Comparison of ENCODE assay signal across 1 cellular context in the genomic region with DNA sequence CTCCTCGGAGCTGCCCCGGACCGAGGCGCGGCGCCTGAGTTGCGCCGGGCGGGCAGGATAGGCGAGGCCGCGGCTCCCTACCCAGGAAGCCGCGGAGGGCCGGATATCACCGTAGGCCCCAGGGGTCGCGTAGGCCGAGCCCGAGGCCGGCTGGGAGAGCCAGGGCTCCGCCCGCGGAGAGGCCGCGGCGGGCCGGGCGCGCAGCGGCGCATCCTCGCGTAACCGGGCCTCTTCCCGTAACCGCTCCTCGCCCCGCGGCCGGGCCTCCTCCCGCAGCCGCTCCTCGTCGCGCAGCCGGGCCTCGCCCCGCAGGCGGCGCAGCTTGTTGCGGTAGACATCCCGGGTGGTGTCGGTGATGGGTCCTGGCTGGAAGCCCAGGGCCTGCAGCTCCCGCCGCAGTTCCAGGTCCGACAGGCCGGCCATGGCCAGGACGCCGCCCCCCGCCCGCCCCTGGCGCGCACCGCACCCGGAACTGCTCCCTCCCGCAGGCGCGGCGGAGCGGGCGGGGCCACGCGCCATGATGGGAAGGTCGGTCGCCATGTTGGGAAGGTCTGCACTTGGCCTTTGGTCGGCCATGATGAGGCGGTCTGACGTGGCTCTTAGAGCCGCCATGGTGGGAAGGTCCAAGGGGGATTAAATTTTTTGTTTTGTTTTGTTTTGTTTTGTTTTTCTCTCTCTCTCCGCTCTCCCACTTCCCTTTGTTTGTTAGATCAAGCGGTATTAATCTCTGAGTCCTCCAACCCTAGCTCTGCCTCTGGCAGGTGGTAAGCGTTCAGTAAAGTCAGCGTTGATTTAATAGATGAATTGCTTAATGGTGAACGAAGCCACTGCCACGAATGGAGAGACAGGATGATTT.
TF ChIP-seq lines count a peak whose summit lies in the region.

A gene (minus strand): TSS at position 437 of the 856 bp plus-strand sequence. CDS start 14 bp downstream, at position 423.

TF ChIP-seq in HepG2, 621 proteins besides CTCF, POLR2A, EP300 and RAD21 (continued from another document and continues in another):
- TF ChIP-seq, protein P1, sequence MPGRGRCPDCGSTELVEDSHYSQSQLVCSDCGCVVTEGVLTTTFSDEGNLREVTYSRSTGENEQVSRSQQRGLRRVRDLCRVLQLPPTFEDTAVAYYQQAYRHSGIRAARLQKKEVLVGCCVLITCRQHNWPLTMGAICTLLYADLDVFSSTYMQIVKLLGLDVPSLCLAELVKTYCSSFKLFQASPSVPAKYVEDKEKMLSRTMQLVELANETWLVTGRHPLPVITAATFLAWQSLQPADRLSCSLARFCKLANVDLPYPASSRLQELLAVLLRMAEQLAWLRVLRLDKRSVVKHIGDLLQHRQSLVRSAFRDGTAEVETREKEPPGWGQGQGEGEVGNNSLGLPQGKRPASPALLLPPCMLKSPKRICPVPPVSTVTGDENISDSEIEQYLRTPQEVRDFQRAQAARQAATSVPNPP (CRISPR knock-in tag; IDR thresholded peaks at IDR 0.05), result peak; percentile 74; the same call in 1 of the 2 replicates
- TF ChIP-seq CHD4 (IDR thresholded peaks at IDR 0.05; ENCODE audit: borderline replicate concordance, low read length), result no peak
- TF ChIP-seq IKZF1 (IDR thresholded peaks at IDR 0.05), result no peak
- no peak; the same call in 1 of the 2 replicates for TF ChIP-seq ATF1 (CRISPR knock-in tag; IDR thresholded peaks at IDR 0.05)
- TF ChIP-seq ZFYVE20 (CRISPR knock-in tag; IDR thresholded peaks at IDR 0.05; ENCODE audit: borderline replicate concordance, low read depth), result 0 out of 2 replicates have a peak, but pooled peaks have one; percentile 71
- peak; percentile 95 for TF ChIP-seq ZNF614 (CRISPR knock-in tag; IDR thresholded peaks at IDR 0.05; ENCODE audit: borderline replicate concordance)
- TF ChIP-seq MBNL3 (CRISPR knock-in tag; conservative IDR thresholded peaks at IDR 0.05), result no peak; the same call in 1 of the 2 replicates
- TF ChIP-seq, protein P2, sequence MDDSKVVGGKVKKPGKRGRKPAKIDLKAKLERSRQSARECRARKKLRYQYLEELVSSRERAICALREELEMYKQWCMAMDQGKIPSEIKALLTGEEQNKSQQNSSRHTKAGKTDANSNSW (CRISPR knock-in tag; IDR thresholded peaks at IDR 0.05; ENCODE audit: borderline replicate concordance), result peak; percentile 75; the same call in 1 of the 2 replicates
- TF ChIP-seq, protein P3, sequence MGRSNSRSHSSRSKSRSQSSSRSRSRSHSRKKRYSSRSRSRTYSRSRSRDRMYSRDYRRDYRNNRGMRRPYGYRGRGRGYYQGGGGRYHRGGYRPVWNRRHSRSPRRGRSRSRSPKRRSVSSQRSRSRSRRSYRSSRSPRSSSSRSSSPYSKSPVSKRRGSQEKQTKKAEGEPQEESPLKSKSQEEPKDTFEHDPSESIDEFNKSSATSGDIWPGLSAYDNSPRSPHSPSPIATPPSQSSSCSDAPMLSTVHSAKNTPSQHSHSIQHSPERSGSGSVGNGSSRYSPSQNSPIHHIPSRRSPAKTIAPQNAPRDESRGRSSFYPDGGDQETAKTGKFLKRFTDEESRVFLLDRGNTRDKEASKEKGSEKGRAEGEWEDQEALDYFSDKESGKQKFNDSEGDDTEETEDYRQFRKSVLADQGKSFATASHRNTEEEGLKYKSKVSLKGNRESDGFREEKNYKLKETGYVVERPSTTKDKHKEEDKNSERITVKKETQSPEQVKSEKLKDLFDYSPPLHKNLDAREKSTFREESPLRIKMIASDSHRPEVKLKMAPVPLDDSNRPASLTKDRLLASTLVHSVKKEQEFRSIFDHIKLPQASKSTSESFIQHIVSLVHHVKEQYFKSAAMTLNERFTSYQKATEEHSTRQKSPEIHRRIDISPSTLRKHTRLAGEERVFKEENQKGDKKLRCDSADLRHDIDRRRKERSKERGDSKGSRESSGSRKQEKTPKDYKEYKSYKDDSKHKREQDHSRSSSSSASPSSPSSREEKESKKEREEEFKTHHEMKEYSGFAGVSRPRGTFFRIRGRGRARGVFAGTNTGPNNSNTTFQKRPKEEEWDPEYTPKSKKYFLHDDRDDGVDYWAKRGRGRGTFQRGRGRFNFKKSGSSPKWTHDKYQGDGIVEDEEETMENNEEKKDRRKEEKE (IDR thresholded peaks at IDR 0.05), result no peak
- TF ChIP-seq, protein P4, sequence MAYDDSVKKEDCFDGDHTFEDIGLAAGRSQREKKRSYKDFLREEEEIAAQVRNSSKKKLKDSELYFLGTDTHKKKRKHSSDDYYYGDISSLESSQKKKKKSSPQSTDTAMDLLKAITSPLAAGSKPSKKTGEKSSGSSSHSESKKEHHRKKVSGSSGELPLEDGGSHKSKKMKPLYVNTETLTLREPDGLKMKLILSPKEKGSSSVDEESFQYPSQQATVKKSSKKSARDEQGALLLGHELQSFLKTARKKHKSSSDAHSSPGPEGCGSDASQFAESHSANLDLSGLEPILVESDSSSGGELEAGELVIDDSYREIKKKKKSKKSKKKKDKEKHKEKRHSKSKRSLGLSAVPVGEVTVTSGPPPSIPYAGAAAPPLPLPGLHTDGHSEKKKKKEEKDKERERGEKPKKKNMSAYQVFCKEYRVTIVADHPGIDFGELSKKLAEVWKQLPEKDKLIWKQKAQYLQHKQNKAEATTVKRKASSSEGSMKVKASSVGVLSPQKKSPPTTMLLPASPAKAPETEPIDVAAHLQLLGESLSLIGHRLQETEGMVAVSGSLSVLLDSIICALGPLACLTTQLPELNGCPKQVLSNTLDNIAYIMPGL (CRISPR knock-in tag; IDR thresholded peaks at IDR 0.05; ENCODE audit: borderline replicate concordance in 1 of 2, low read depth in 1 of 2), result peak; percentile 86 to 91; a peak in 3 of 4 replicates
- TF ChIP-seq, protein P5, sequence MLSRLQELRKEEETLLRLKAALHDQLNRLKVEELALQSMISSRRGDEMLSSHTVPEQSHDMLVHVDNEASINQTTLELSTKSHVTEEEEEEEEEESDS (CRISPR knock-in tag; IDR thresholded peaks at IDR 0.05; ENCODE audit: borderline replicate concordance), result peak; percentile 82; the same call in 1 of the 2 replicates
- TF ChIP-seq RBFOX2 (IDR thresholded peaks at IDR 0.05; ENCODE audit: low read depth, low read length), result peak; percentile 91
- TF ChIP-seq KDM2A (CRISPR knock-in tag; IDR thresholded peaks at IDR 0.05; ENCODE audit: borderline replicate concordance, low read depth), result peak; percentile 96
- peak; percentile 70 for TF ChIP-seq FOSL2 (CRISPR knock-in tag; IDR thresholded peaks at IDR 0.05)
- TF ChIP-seq, protein P6, sequence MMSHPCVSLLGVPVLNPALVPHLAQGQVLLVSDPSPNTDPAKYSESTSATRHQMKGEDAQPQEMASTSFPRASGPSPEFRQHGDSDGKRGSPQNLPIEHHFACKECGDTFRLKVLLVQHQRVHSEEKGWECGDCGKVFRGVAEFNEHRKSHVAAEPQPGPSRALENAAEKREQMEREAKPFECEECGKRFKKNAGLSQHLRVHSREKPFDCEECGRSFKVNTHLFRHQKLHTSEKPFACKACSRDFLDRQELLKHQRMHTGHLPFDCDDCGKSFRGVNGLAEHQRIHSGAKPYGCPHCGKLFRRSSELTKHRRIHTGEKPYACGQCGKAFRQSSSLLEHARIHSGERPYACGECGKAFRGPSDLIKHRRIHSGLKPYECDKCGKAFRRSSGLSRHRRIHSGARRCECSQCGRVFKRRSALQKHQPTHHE (CRISPR knock-in tag; IDR thresholded peaks at IDR 0.05; ENCODE audit: borderline replicate concordance), result 0 out of 2 replicates have a peak, but pooled peaks have one; percentile 50
- TF ChIP-seq GZF1 (CRISPR knock-in tag; IDR thresholded peaks at IDR 0.05), result no peak
- TF ChIP-seq NBN (conservative IDR thresholded peaks at IDR 0.05), result no peak
- TF ChIP-seq SP5 (CRISPR knock-in tag; IDR thresholded peaks at IDR 0.05; ENCODE audit: borderline replicate concordance, low read depth), result peak; percentile 83; the same call in 1 of the 2 replicates
- no peak for TF ChIP-seq ZSCAN9 (CRISPR knock-in tag; IDR thresholded peaks at IDR 0.05; ENCODE audit: borderline replicate concordance)
- no peak for TF ChIP-seq PHF21A (CRISPR knock-in tag; IDR thresholded peaks at IDR 0.05)
- TF ChIP-seq, protein P7, sequence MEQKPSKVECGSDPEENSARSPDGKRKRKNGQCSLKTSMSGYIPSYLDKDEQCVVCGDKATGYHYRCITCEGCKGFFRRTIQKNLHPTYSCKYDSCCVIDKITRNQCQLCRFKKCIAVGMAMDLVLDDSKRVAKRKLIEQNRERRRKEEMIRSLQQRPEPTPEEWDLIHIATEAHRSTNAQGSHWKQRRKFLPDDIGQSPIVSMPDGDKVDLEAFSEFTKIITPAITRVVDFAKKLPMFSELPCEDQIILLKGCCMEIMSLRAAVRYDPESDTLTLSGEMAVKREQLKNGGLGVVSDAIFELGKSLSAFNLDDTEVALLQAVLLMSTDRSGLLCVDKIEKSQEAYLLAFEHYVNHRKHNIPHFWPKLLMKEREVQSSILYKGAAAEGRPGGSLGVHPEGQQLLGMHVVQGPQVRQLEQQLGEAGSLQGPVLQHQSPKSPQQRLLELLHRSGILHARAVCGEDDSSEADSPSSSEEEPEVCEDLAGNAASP (CRISPR knock-in tag; IDR thresholded peaks at IDR 0.05; ENCODE audit: borderline replicate concordance), result peak; percentile 37
- TF ChIP-seq, protein P8, sequence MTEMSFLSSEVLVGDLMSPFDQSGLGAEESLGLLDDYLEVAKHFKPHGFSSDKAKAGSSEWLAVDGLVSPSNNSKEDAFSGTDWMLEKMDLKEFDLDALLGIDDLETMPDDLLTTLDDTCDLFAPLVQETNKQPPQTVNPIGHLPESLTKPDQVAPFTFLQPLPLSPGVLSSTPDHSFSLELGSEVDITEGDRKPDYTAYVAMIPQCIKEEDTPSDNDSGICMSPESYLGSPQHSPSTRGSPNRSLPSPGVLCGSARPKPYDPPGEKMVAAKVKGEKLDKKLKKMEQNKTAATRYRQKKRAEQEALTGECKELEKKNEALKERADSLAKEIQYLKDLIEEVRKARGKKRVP (CRISPR knock-in tag; IDR thresholded peaks at IDR 0.05), result peak; percentile 47 to 77; a peak in 2 of 4 replicates
- peak; percentile 91 for TF ChIP-seq SMAD3 (CRISPR knock-in tag; IDR thresholded peaks at IDR 0.05)
- TF ChIP-seq SRSF4 (IDR thresholded peaks at IDR 0.05; ENCODE audit: low read depth, low read length, poor library complexity, severe bottlenecking), result no peak
- TF ChIP-seq ZNF235 (CRISPR knock-in tag; IDR thresholded peaks at IDR 0.05; ENCODE audit: borderline replicate concordance), result peak; percentile 97; the same call in 1 of the 2 replicates
- TF ChIP-seq, protein P9, sequence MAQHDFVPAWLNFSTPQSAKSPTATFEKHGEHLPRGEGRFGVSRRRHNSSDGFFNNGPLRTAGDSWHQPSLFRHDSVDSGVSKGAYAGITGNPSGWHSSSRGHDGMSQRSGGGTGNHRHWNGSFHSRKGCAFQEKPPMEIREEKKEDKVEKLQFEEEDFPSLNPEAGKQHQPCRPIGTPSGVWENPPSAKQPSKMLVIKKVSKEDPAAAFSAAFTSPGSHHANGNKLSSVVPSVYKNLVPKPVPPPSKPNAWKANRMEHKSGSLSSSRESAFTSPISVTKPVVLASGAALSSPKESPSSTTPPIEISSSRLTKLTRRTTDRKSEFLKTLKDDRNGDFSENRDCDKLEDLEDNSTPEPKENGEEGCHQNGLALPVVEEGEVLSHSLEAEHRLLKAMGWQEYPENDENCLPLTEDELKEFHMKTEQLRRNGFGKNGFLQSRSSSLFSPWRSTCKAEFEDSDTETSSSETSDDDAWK (CRISPR knock-in tag; IDR thresholded peaks at IDR 0.05), result no peak
- TF ChIP-seq, protein P10, sequence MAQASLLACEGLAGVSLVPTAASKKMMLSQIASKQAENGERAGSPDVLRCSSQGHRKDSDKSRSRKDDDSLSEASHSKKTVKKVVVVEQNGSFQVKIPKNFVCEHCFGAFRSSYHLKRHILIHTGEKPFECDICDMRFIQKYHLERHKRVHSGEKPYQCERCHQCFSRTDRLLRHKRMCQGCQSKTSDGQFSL (CRISPR knock-in tag; IDR thresholded peaks at IDR 0.05), result peak; percentile 46; the same call in 1 of the 2 replicates
- TF ChIP-seq BHLHE40 (IDR thresholded peaks at IDR 0.05; ENCODE audit: low read length), result peak; percentile 38; the same call in 1 of the 2 replicates
- peak; percentile 76; the same call in 1 of the 2 replicates for TF ChIP-seq TOE1 (CRISPR knock-in tag; IDR thresholded peaks at IDR 0.05)
- no peak for TF ChIP-seq MYNN (CRISPR knock-in tag; IDR thresholded peaks at IDR 0.05; ENCODE audit: low read depth)
- TF ChIP-seq, protein P11, sequence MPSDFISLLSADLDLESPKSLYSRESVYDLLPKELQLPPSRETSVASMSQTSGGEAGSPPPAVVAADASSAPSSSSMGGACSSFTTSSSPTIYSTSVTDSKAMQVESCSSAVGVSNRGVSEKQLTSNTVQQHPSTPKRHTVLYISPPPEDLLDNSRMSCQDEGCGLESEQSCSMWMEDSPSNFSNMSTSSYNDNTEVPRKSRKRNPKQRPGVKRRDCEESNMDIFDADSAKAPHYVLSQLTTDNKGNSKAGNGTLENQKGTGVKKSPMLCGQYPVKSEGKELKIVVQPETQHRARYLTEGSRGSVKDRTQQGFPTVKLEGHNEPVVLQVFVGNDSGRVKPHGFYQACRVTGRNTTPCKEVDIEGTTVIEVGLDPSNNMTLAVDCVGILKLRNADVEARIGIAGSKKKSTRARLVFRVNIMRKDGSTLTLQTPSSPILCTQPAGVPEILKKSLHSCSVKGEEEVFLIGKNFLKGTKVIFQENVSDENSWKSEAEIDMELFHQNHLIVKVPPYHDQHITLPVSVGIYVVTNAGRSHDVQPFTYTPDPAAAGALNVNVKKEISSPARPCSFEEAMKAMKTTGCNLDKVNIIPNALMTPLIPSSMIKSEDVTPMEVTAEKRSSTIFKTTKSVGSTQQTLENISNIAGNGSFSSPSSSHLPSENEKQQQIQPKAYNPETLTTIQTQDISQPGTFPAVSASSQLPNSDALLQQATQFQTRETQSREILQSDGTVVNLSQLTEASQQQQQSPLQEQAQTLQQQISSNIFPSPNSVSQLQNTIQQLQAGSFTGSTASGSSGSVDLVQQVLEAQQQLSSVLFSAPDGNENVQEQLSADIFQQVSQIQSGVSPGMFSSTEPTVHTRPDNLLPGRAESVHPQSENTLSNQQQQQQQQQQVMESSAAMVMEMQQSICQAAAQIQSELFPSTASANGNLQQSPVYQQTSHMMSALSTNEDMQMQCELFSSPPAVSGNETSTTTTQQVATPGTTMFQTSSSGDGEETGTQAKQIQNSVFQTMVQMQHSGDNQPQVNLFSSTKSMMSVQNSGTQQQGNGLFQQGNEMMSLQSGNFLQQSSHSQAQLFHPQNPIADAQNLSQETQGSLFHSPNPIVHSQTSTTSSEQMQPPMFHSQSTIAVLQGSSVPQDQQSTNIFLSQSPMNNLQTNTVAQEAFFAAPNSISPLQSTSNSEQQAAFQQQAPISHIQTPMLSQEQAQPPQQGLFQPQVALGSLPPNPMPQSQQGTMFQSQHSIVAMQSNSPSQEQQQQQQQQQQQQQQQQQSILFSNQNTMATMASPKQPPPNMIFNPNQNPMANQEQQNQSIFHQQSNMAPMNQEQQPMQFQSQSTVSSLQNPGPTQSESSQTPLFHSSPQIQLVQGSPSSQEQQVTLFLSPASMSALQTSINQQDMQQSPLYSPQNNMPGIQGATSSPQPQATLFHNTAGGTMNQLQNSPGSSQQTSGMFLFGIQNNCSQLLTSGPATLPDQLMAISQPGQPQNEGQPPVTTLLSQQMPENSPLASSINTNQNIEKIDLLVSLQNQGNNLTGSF (CRISPR knock-in tag; IDR thresholded peaks at IDR 0.05), result peak; percentile 45
- TF ChIP-seq BORCS8-MEF2B (CRISPR knock-in tag; IDR thresholded peaks at IDR 0.05), result peak; percentile 92
- no peak for TF ChIP-seq PLRG1 (conservative IDR thresholded peaks at IDR 0.05)
- TF ChIP-seq ZNF562 (CRISPR knock-in tag; IDR thresholded peaks at IDR 0.05; ENCODE audit: borderline replicate concordance), result no peak
- TF ChIP-seq EED (CRISPR knock-in tag; IDR thresholded peaks at IDR 0.05), result no peak; the same call in 1 of the 2 replicates
